Comparison of ENCODE assay signal across 1 cellular context in the genomic region with DNA sequence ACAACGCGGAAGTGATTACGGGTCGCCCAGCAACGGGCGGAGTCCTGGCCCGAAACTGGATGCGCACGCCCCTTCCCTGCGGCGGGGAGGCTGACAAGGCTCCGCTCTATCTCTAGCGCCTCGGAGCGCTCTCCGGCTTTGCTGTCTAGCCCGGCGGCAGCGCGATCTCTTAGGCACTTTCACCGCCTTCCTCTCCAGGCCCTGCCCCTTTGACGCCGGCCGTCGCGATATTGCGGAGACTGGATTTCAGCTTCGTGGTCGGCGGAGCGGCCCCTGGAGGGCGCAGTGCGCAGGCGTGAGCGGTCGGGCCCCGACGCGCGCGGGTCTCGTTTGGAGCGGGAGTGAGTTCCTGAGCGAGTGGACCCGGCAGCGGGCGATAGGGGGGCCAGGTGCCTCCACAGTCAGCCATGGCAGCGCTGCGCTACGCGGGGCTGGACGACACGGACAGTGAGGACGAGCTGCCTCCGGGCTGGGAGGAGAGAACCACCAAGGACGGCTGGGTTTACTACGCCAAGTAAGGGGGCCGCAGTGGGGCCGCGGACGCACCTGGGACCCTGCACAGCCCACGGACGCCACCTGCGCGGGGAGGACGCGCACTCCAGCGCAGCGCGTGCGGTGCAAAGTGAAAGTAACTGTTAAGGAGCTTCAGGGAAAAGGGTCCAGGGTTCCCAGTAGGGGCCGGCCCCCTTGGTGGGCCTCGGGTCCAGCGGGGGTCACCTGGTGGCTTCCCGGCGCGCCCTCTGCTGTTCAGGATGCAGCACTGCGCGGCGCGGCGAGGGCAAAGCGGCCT.
TF ChIP-seq lines count a peak whose summit lies in the region.

WWOX (plus strand) TSS at position 283 of the 790 bp plus-strand sequence.

TF ChIP-seq in K562, 482 proteins besides CTCF, POLR2A, EP300 and RAD21 (continued from another document):
- TF ChIP-seq TFE3 (CRISPR knock-in tag; IDR thresholded peaks at IDR 0.05) (no peak), ZNF197 (CRISPR knock-in tag; IDR thresholded peaks at IDR 0.05; ENCODE audit: low read depth) (no peak), HCFC1 (IDR thresholded peaks at IDR 0.05; ENCODE audit: low read depth, low read length) (0 out of 2 replicates have a peak, but pooled peaks have one; percentile 55), RB1 (IDR thresholded peaks at IDR 0.05; ENCODE audit: low read depth) (peak; percentile 91), ZBTB26 (CRISPR knock-in tag; IDR thresholded peaks at IDR 0.05) (no peak), GTF2E2 (tag; IDR thresholded peaks at IDR 0.05) (no peak), ZKSCAN8 (CRISPR knock-in tag; IDR thresholded peaks at IDR 0.05) (no peak), ZC3H8 (IDR thresholded peaks at IDR 0.05) (no peak), SMAD1 (IDR thresholded peaks at IDR 0.05; ENCODE audit: low read depth, low read length, partially characterized antibody) (no peak), ZNF75A (CRISPR knock-in tag; IDR thresholded peaks at IDR 0.05) (no peak), ERF (CRISPR knock-in tag; IDR thresholded peaks at IDR 0.05) (no peak), ZNF707 (CRISPR knock-in tag; conservative IDR thresholded peaks at IDR 0.05) (no peak), POLR2AphosphoS5 (IDR thresholded peaks at IDR 0.05; ENCODE audit: control insufficient read depth, insufficient read depth, low read depth, low read length) (no peak), PPARD (CRISPR knock-in tag; IDR thresholded peaks at IDR 0.05) (no peak), FOXP4 (CRISPR knock-in tag; IDR thresholded peaks at IDR 0.05; ENCODE audit: borderline replicate concordance) (0 out of 2 replicates have a peak, but pooled peaks have one; percentile 37), MAFK (IDR thresholded peaks at IDR 0.05; ENCODE audit: low read length) (no peak), JUND (IDR thresholded peaks at IDR 0.05; ENCODE audit: borderline replicate concordance, low read depth, low read length) (peak; percentile 70), JUND (tag; IDR thresholded peaks at IDR 0.05; ENCODE audit: borderline replicate concordance, low read depth, low read length) (peak; percentile 26; the same call in 1 of the 3 replicates), MLLT1 (IDR thresholded peaks at IDR 0.05) (0 out of 4 replicates have a peak, but pooled peaks of 1 of the 2 experiments have one; percentile 37), GATA2 (CRISPR knock-in tag; IDR thresholded peaks at IDR 0.05) (peak; percentile 49; the same call in 1 of the 2 replicates), FOXP1 (CRISPR knock-in tag; IDR thresholded peaks at IDR 0.05) (peak; percentile 73; the same call in 1 of the 2 replicates), HSF4 (CRISPR knock-in tag; IDR thresholded peaks at IDR 0.05; ENCODE audit: borderline replicate concordance) (no peak), PURB (CRISPR knock-in tag; IDR thresholded peaks at IDR 0.05; ENCODE audit: low read depth) (no peak), SMAD3 (CRISPR knock-in tag; conservative IDR thresholded peaks at IDR 0.05) (no peak), CBX2 (IDR thresholded peaks at IDR 0.05; ENCODE audit: insufficient read depth, low read length, poor library complexity, severe bottlenecking) (no peak), SIN3B (IDR thresholded peaks at IDR 0.05; ENCODE audit: low read depth) (no peak)
- TF ChIP-seq, protein P1, sequence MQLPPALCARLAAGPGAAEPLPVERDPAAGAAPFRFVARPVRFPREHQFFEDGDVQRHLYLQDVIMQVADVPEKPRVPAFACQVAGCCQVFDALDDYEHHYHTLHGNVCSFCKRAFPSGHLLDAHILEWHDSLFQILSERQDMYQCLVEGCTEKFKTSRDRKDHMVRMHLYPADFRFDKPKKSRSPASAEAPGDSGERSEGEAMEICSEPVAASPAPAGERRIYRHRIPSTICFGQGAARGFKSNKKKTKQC (CRISPR knock-in tag; IDR thresholded peaks at IDR 0.05) = no peak
